In genomic region chr15:80839764-80840130, GRCh38 we compare ENCODE assay signal across 23 cellular contexts.
"Had no signal": no experiment of that assay in that cellular context is flagged by ENCODE, and none has a peak within 500 bp of the region (broad histone marks: within the 10 kb centered on the region; RNA-seq: fewer than 3 reads in every experiment).

No MANE protein-coding gene starts in this region.

- H3K36me3 ChIP-seq: esophagus squamous epithelium, gastroesophageal sphincter, pancreas, right atrium auricular region, suprapubic skin, thyroid gland, upper lobe of left lung, uterus had no signal

- ATAC-seq: gastroesophageal sphincter, left ventricle myocardium superior, psoas muscle had no signal

- H3K36me3 Mint-ChIP-seq: immature natural killer cell, naive B cell had no signal

- H3K9me3 Mint-ChIP-seq: immature natural killer cell, naive B cell, nephron had no signal

- H3K27me3 ChIP-seq: pancreas, right atrium auricular region, thyroid gland, upper lobe of left lung, uterus had no signal

- H3K27ac ChIP-seq: gastroesophageal sphincter, pancreas, psoas muscle, right atrium auricular region, suprapubic skin, thyroid gland, upper lobe of left lung, uterus had no signal

- H3K4me3 ChIP-seq: esophagus squamous epithelium, gastroesophageal sphincter, lung, pancreas, psoas muscle, right atrium auricular region, suprapubic skin, thyroid gland, upper lobe of left lung, uterus had no signal

- H3K4me1 Mint-ChIP-seq: immature natural killer cell, naive B cell had no signal

- H3K4me3 Mint-ChIP-seq: immature natural killer cell, naive B cell, nephron had no signal

- H3K27ac Mint-ChIP-seq: immature natural killer cell, naive B cell, nephron had no signal

- H3K4me1 ChIP-seq: pancreas, psoas muscle, right atrium auricular region, thyroid gland, uterus had no signal

- DNase-seq: effector memory CD4-positive, alpha-beta T cell; esophagus squamous epithelium; foreskin fibroblast; glutamatergic neuron; immature natural killer cell; left ventricle myocardium superior; naive B cell; occipital lobe; small intestine; stimulated activated CD4-positive, alpha-beta T cell treated with anti-CD3 and anti-CD28 coated beads, Interleukin-12 subunit alpha, Interleukin-12 subunit beta, amount 100 ng/mL, for 4 hours; stimulated activated naive CD4-positive, alpha-beta T cell treated with Interleukin-2 at 50 U/mL for 16 hours; uterus had no signal

- H3K9me3 ChIP-seq: esophagus squamous epithelium, gastroesophageal sphincter, pancreas, psoas muscle, right atrium auricular region, suprapubic skin, thyroid gland, upper lobe of left lung, uterus had no signal

- FAIRE-seq: endometrium, keratinocyte, pancreas, small intestine had no signal
